Comparison of ENCODE assay signal across 1 cellular context in the genomic region with DNA sequence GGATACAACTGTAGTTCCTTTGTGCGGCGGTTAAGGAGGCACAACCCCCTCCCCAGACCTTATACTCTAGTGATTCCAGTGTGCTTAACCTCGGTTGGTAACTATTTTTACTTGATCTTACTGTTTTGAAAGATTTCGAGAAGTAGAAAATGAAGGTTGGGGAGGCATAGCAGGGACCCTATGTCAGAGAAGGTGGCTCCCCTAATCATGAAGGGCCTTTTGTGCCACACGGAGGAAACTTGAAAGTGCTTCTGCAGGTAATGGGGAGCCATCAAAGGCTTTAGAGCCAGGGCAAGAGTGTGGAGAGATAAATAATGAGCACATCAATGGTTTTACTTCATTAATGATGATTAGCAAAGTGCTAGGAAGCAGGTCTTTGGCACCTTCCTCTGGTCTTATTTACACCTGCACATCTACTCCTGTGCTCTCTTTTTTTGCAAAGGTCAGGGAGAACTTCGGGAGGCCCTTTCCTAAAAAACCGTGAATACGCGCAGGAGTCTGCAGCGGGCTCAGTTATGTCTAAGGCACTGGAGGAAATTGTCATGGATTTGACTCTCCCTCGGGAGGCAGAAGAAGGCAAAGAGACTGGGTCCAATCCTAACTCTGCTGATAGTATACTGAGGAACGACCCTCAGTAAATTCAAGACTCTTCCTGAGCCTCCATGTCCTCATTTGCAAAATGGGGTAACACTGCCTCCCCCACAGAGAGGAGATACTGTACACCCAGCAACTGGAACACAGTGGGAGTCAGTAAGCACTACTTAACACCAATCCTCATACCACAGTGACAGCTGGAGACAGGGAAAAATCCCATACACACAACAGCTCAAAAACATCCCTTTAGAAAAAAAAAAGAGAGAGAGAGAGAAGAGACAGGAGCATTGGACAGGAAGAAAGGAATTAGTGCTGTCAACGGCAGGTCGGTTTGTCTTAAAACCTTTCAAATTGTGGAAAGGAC.
TF ChIP-seq lines count a peak whose summit lies in the region.

No MANE protein-coding gene starts in this region.

TF ChIP-seq in HepG2, 621 proteins besides CTCF, POLR2A, EP300 and RAD21:
- no peak for TF ChIP-seq MAFK (conservative IDR thresholded peaks at IDR 0.05 in 1 of 2, IDR thresholded peaks at IDR 0.05 in 1 of 2; ENCODE audit: low read length in 2 of 2)
- TF ChIP-seq ZSCAN29 (CRISPR knock-in tag; conservative IDR thresholded peaks at IDR 0.05) = 0 out of 2 replicates have a peak, but pooled peaks have one; percentile 12
